Comparison of ENCODE assay signal across 8 cellular contexts in genomic region chr1:228088586-228089498, GRCh38. TPM values are rescaled to one million over a fixed set of nuclear protein-coding genes. Genes with fewer than 3 reads are reported as not detected.
DNase-seq lines count a peak whose midpoint lies in the region; ATAC-seq, FAIRE-seq and TF ChIP-seq lines count a peak whose summit lies in the region.

No MANE protein-coding gene starts in this region.

- intact Hi-C loops in heart right ventricle (cut with DNase I): no loop called here

- 66 to 71% methylated on average over 21 of the region's 21 CpGs for WGBS in heart right ventricle, 2 donors
- WGBS in small intestine, 3 donors: 66 to 70% (median 67%) methylated on average over 21 of the region's 21 CpGs

- H3K27ac Mint-ChIP-seq in activated CD4-positive, alpha-beta T cell treated with anti-CD3 and anti-CD28 coated beads, Interleukin-2, amount 10 ng/mL, durations not matched to agents 7 days and 5 days: peak overlapping the region; percentile 55
- H3K27ac Mint-ChIP-seq in stimulated activated naive CD8-positive, alpha-beta T cell treated with anti-CD3 and anti-CD28 coated beads, Interleukin-15, amount 100 ng/mL, for 72 hours: peak overlapping the region; percentile 96 to 99

- H3K36me3 Mint-ChIP-seq in activated CD4-positive, alpha-beta T cell treated with anti-CD3 and anti-CD28 coated beads, Interleukin-2, amount 10 ng/mL, durations not matched to agents 7 days and 5 days (ENCODE audit: low read depth): peaks cover 80% of the 10 kb centered on the region
- peaks cover 31% of the 10 kb centered on the region for H3K36me3 Mint-ChIP-seq in activated T-cell treated with anti-CD3 and anti-CD28 coated beads, Interleukin-2, amount 50 U/mL, for 4 hours (ENCODE audit: insufficient read depth)

- H3K27me3 Mint-ChIP-seq in activated CD4-positive, alpha-beta T cell treated with anti-CD3 and anti-CD28 coated beads, Interleukin-2, amount 10 ng/mL, durations not matched to agents 7 days and 5 days: no peaks in the 10 kb centered on the region
- no peaks in the 10 kb centered on the region for H3K27me3 Mint-ChIP-seq in activated T-cell treated with anti-CD3 and anti-CD28 coated beads, Interleukin-2, amount 50 U/mL, for 4 hours (ENCODE audit: low read depth)
- H3K27me3 Mint-ChIP-seq in stimulated activated naive CD8-positive, alpha-beta T cell treated with anti-CD3 and anti-CD28 coated beads, Interleukin-15, amount 100 ng/mL, for 72 hours: no peaks in the 10 kb centered on the region

- H3K9me3 ChIP-seq in heart right ventricle (peaks cover 0 to 3% (median 0%) of the 10 kb centered on the region in 11 donors), small intestine (ENCODE audit: control insufficient read depth, low read depth) (no peaks in the 10 kb centered on the region)

- ATAC-seq in activated T-cell treated with anti-CD3 and anti-CD28 coated beads, Interleukin-2, amount 50 U/mL, for 4 hours: no peak
- ATAC-seq in heart right ventricle: peak in 3 of 8 donors; percentile 1 to 14 (median 7)
- peak; percentile 66 for ATAC-seq in stimulated activated naive CD8-positive, alpha-beta T cell treated with anti-CD3 and anti-CD28 coated beads, Interleukin-15, amount 100 ng/mL, for 72 hours

- no peak for FAIRE-seq in small intestine (lab: Jason Lieb, UNC)

- H3K9me3 Mint-ChIP-seq in activated CD4-positive, alpha-beta T cell treated with anti-CD3 and anti-CD28 coated beads, Interleukin-2, amount 10 ng/mL, durations not matched to agents 7 days and 5 days: no peaks in the 10 kb centered on the region
- H3K9me3 Mint-ChIP-seq in activated T-cell treated with anti-CD3 and anti-CD28 coated beads, Interleukin-2, amount 50 U/mL, for 4 hours: no peaks in the 10 kb centered on the region
- H3K9me3 Mint-ChIP-seq in stimulated activated naive CD8-positive, alpha-beta T cell treated with anti-CD3 and anti-CD28 coated beads, Interleukin-15, amount 100 ng/mL, for 72 hours: peaks cover 0 to under 1% of the 10 kb centered on the region in 2 donors

- H3K27ac ChIP-seq in heart right ventricle (peak overlapping the region in 6 of 10 donors; percentile 16 to 100 (median 74)), small intestine (ENCODE audit: low read depth in 1 of 2, low read length in 1 of 2) (peak overlapping the region in 1 of 2 donors; percentile 35)

- peaks cover 46 to 99% (median 94%) of the 10 kb centered on the region in 9 donors for H3K4me1 ChIP-seq in heart right ventricle
- H3K4me1 ChIP-seq in small intestine (ENCODE audit: control insufficient read depth in 2 of 2, insufficient read depth in 1 of 2, low read depth in 1 of 2, low read length in 1 of 2): peaks cover 20 to 62% of the 10 kb centered on the region in 2 donors

- no peak for TF ChIP-seq CTCF in heart right ventricle (IDR thresholded peaks at IDR 0.05)

- DNase-seq in activated CD4-positive, alpha-beta T cell treated with anti-CD3 and anti-CD28 coated beads, Interleukin-2, amount 10 ng/mL, durations not matched to agents 7 days and 5 days: no peak
- no peak for DNase-seq in activated CD4-positive, alpha-beta T cell treated with anti-CD3 and anti-CD28 coated beads for 48 hours
- DNase-seq in activated T-cell treated with anti-CD3 and anti-CD28 coated beads, Interleukin-2, amount 50 U/mL, for 4 hours: no peak
- no peak for DNase-seq in heart right ventricle
- no peak for DNase-seq in stimulated activated naive CD8-positive, alpha-beta T cell treated with anti-CD3 and anti-CD28 coated beads, Interleukin-15, amount 100 ng/mL, for 72 hours
- DNase-seq in NK-92 treated with Interleukin-12 subunit alpha and Interleukin-12 subunit beta, amount 100 ng/mL, for 24 hours (lab: John Stamatoyannopoulos, UW): no peak
- DNase-seq in nucleus accumbens (lab: John Stamatoyannopoulos, UW): no peak
- DNase-seq in small intestine: no peak

- H3K4me1 Mint-ChIP-seq in activated CD4-positive, alpha-beta T cell treated with anti-CD3 and anti-CD28 coated beads, Interleukin-2, amount 10 ng/mL, durations not matched to agents 7 days and 5 days: peaks cover 79% of the 10 kb centered on the region
- H3K4me1 Mint-ChIP-seq in activated T-cell treated with anti-CD3 and anti-CD28 coated beads, Interleukin-2, amount 50 U/mL, for 4 hours (ENCODE audit: low read depth): peaks cover 85% of the 10 kb centered on the region
- H3K4me1 Mint-ChIP-seq in stimulated activated naive CD8-positive, alpha-beta T cell treated with anti-CD3 and anti-CD28 coated beads, Interleukin-15, amount 100 ng/mL, for 72 hours: peaks cover 85% of the 10 kb centered on the region

- peak overlapping the region in 1 of 10 donors; percentile 16 for H3K4me3 ChIP-seq in heart right ventricle
- no peak overlapping the region for H3K4me3 ChIP-seq in small intestine (ENCODE audit: low read depth in 1 of 2, low read length in 2 of 2)

- H3K36me3 ChIP-seq in heart right ventricle (peaks cover 0 to 28% (median 0%) of the 10 kb centered on the region in 9 donors), small intestine (ENCODE audit: control insufficient read depth in 2 of 2, insufficient read depth in 2 of 2, low read length in 2 of 2) (peaks cover 2 to 5% of the 10 kb centered on the region in 2 donors)

- no peaks in the 10 kb centered on the region for H3K27me3 ChIP-seq in heart right ventricle
- no peaks in the 10 kb centered on the region for H3K27me3 ChIP-seq in small intestine (ENCODE audit: control insufficient read depth in 2 of 2, insufficient read depth in 2 of 2, low read length in 2 of 2)

- POLR2A ChIA-PET in activated CD4-positive, alpha-beta T cell treated with anti-CD3 and anti-CD28 coated beads, Interleukin-2, amount 10 ng/mL, durations not matched to agents 7 days and 5 days (lab: Charles Lee): no interaction called here

- no peak overlapping the region for H3K4me3 Mint-ChIP-seq in activated CD4-positive, alpha-beta T cell treated with anti-CD3 and anti-CD28 coated beads, Interleukin-2, amount 10 ng/mL, durations not matched to agents 7 days and 5 days
- H3K4me3 Mint-ChIP-seq in activated T-cell treated with anti-CD3 and anti-CD28 coated beads, Interleukin-2, amount 50 U/mL, for 4 hours: peak overlapping the region; percentile 72
- peak overlapping the region; percentile 71 to 81 for H3K4me3 Mint-ChIP-seq in stimulated activated naive CD8-positive, alpha-beta T cell treated with anti-CD3 and anti-CD28 coated beads, Interleukin-15, amount 100 ng/mL, for 72 hours

- CTCF ChIA-PET in activated CD4-positive, alpha-beta T cell treated with anti-CD3 and anti-CD28 coated beads, Interleukin-2, amount 10 ng/mL, durations not matched to agents 7 days and 5 days (lab: Charles Lee): interaction anchor here (1.5 to 1.6 kb wide), 2 partner anchors 49 to 51 kb away, joined by 3 read pairs; partner anchors contain the start of gene GUK1

RNA-seq across cellular contexts. Expression of gene ARF1, which starts 6.3 kb away (rescaled TPM):
- 100 to 1,000 TPM; 267 to 285 TPM for total RNA-seq in activated CD4-positive, alpha-beta T cell treated with anti-CD3 and anti-CD28 coated beads, Interleukin-2, amount 10 ng/mL, durations not matched to agents 7 days and 5 days
- 100 to 1,000 TPM; 404 to 411 (median 408) TPM for total RNA-seq in activated T-cell treated with anti-CD3 and anti-CD28 coated beads, Interleukin-2, amount 50 U/mL, for 4 hours
- total RNA-seq in heart right ventricle: 100 to 1,000 TPM; 262 to 372 (median 338) TPM
- polyA plus RNA-seq in heart right ventricle: 100 to 1,000 TPM; 204 to 498 TPM
- 100 to 1,000 TPM; 375 to 490 (median 382) TPM for polyA plus RNA-seq in small intestine

RNA-seq across cellular contexts. Expression of gene C1orf35, which starts 14.3 kb away (rescaled TPM):
- total RNA-seq in activated CD4-positive, alpha-beta T cell treated with anti-CD3 and anti-CD28 coated beads, Interleukin-2, amount 10 ng/mL, durations not matched to agents 7 days and 5 days: 10 to 100 TPM; 14.4 to 24.4 TPM
- 10 to 100 TPM; 41.0 to 41.9 (median 41.7) TPM for total RNA-seq in activated T-cell treated with anti-CD3 and anti-CD28 coated beads, Interleukin-2, amount 50 U/mL, for 4 hours
- total RNA-seq in heart right ventricle: 10 to 100 TPM in 1 of 10 donors, 1 to 10 TPM in 9; 5.6 to 10.6 (median 6.3) TPM
- 10 to 100 TPM; 11.3 to 15.7 TPM for polyA plus RNA-seq in heart right ventricle
- 10 to 100 TPM; 15.4 to 18.1 (median 16.0) TPM for polyA plus RNA-seq in small intestine

RNA-seq across cellular contexts. Expression of gene MRPL55, which starts 20.3 kb away (rescaled TPM):
- total RNA-seq in activated CD4-positive, alpha-beta T cell treated with anti-CD3 and anti-CD28 coated beads, Interleukin-2, amount 10 ng/mL, durations not matched to agents 7 days and 5 days: 10 to 100 TPM; 38.6 to 44.1 TPM
- total RNA-seq in activated T-cell treated with anti-CD3 and anti-CD28 coated beads, Interleukin-2, amount 50 U/mL, for 4 hours: 10 to 100 TPM; 82.3 to 93.0 (median 89.5) TPM
- total RNA-seq in heart right ventricle: 10 to 100 TPM; 38.0 to 65.2 (median 46.3) TPM
- polyA plus RNA-seq in heart right ventricle (100 to 1,000 TPM; 113 to 174 TPM), small intestine (100 to 1,000 TPM in 2 of 3 donors, 10 to 100 TPM in 1; 87.3 to 148 (median 106) TPM)

RNA-seq across cellular contexts. Expression of gene GUK1, which starts 51.2 kb away (rescaled TPM):
- 100 to 1,000 TPM; 207 to 260 TPM for total RNA-seq in activated CD4-positive, alpha-beta T cell treated with anti-CD3 and anti-CD28 coated beads, Interleukin-2, amount 10 ng/mL, durations not matched to agents 7 days and 5 days
- total RNA-seq in activated T-cell treated with anti-CD3 and anti-CD28 coated beads, Interleukin-2, amount 50 U/mL, for 4 hours: 100 to 1,000 TPM; 219 to 248 (median 242) TPM
- total RNA-seq in heart right ventricle: 100 to 1,000 TPM; 121 to 207 (median 159) TPM
- polyA plus RNA-seq in heart right ventricle: 100 to 1,000 TPM; 275 to 474 TPM
- polyA plus RNA-seq in small intestine: 100 to 1,000 TPM; 401 to 595 (median 519) TPM
